In the genomic region with DNA sequence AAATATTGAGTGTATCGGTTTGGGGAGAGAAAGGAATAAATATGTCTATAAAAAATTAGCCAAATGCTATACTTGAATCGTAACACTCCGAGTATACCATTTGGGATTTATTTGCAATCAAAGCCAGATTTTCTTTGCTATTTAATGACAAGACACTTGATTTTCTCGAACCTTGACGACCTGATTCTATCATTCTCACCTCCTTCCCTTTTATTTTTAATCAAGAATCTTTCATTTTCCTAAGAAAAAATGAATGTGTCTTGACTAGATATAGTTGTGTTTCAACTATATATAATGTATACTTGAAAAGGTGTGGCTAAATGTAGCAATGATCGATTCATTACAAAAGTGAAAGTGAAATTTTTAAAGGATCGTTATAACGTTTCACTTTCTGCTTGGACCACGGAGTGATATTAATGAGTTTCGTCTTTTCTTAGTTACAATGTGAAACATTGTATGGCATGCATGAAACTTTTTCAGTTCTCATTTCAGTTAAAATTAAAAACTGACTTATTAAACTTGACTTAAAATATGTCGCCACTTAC, we compare ENCODE assay signal across 8 cellular contexts. TPM values are rescaled to one million over a fixed set of nuclear protein-coding genes. Genes with fewer than 3 reads are reported as not detected.
A peak's percentile ranks its signal among the peaks of the same experiment; 100 is the strongest.
DNase-seq lines count a peak whose midpoint lies in the region; ATAC-seq, FAIRE-seq and TF ChIP-seq lines count a peak whose summit lies in the region.

No MANE protein-coding gene starts in this region.

- peaks cover 31% of the 10 kb centered on the region for H3K4me1 ChIP-seq in A549
- peaks cover 3% of the 10 kb centered on the region; the same call in 1 of the 2 replicates for H3K4me1 ChIP-seq in iPS-20b (ENCODE audit: insufficient read depth, low read length)
- H3K4me1 ChIP-seq in stomach, result peaks cover 19 to 61% (median 43%) of the 10 kb centered on the region in 4 donors

- H3K9me3 ChIP-seq in A549 (0 out of 3 replicates have a peak, but pooled peaks cover 2% of the 10 kb centered on the region), iPS-20b (ENCODE audit: insufficient read depth, low read depth, low read length) (no peaks in the 10 kb centered on the region), stomach (no peaks in the 10 kb centered on the region)

- H3K27me3 ChIP-seq in iPS-20b (ENCODE audit: insufficient read depth, low read length) (no peaks in the 10 kb centered on the region), stomach (no peaks in the 10 kb centered on the region)

- ATAC-seq in A549 (no peak), GM18870 (IDR thresholded peaks at IDR 0.05; ENCODE audit: unreplicated experiment) (peak; percentile 56), HG03139 (IDR thresholded peaks at IDR 0.05; ENCODE audit: unreplicated experiment) (peak; percentile 41)

- WGBS in A549 (ENCODE audit: missing lambda C conversion rate), result 1% methylated on average over 11 of the region's 11 CpGs
- WGBS in stomach, 5 donors, result 1 to 4% (median 2%) methylated on average over 11 of the region's 11 CpGs

- H3K4me2 ChIP-seq in A549, result peak overlapping the region; percentile 89

- peaks cover 9% of the 10 kb centered on the region for H3K9me3 Mint-ChIP-seq in activated CD4-positive, alpha-beta memory T cell treated with anti-CD3 and anti-CD28 coated beads for 36 hours

- no peak for TF ChIP-seq EP300 in A549 (IDR thresholded peaks at IDR 0.05)
- TF ChIP-seq EP300 in stomach (IDR thresholded peaks at IDR 0.05), result no peak

- no peak for TF ChIP-seq POLR2A in A549 (IDR thresholded peaks at IDR 0.05; ENCODE audit: low read length)
- no peak for TF ChIP-seq POLR2A in stomach (IDR thresholded peaks at IDR 0.05)

- H3K36me3 ChIP-seq in iPS-20b (ENCODE audit: insufficient read depth, low read depth, low read length), result peaks cover 18% of the 10 kb centered on the region
- H3K36me3 ChIP-seq in stomach, result peaks cover 4 to 36% (median 26%) of the 10 kb centered on the region in 4 donors

- H3K4me3 Mint-ChIP-seq in activated CD4-positive, alpha-beta memory T cell treated with anti-CD3 and anti-CD28 coated beads for 36 hours, result peak overlapping the region; percentile 76

- CTCF ChIA-PET in A549 (lab: Yijun Ruan, JAX), result interaction anchor here (1.3 to 9.1 kb wide), 5 partner anchors 8 to 26 kb away, joined by 5 to 50 read pairs (median 7); no protein-coding TSS in a partner anchor
- CTCF ChIA-PET in activated CD4-positive, alpha-beta memory T cell treated with anti-CD3 and anti-CD28 coated beads for 36 hours (lab: Charles Lee), result interaction anchor here (0.9 to 4.6 kb wide), 8 partner anchors 9 to 115 kb away, joined by 3 to 27 read pairs (median 6); a partner anchor contains a TSS

- H3K27me3 Mint-ChIP-seq in activated CD4-positive, alpha-beta memory T cell treated with anti-CD3 and anti-CD28 coated beads for 36 hours, result no peaks in the 10 kb centered on the region

- peaks cover 38% of the 10 kb centered on the region for H3K4me1 Mint-ChIP-seq in activated CD4-positive, alpha-beta memory T cell treated with anti-CD3 and anti-CD28 coated beads for 36 hours (ENCODE audit: low read depth)

- no peak for TF ChIP-seq CTCF in A549 (IDR thresholded peaks at IDR 0.05)
- no peak for TF ChIP-seq CTCF in stomach (IDR thresholded peaks at IDR 0.05)

- H3K36me3 Mint-ChIP-seq in activated CD4-positive, alpha-beta memory T cell treated with anti-CD3 and anti-CD28 coated beads for 36 hours, result peaks cover 11% of the 10 kb centered on the region

- POLR2A ChIA-PET in A549 (lab: Yijun Ruan, JAX), result interaction anchor here (0.9 to 1.6 kb wide), 6 partner anchors 10 to 115 kb away, joined by 3 to 10 read pairs (median 4); a partner anchor contains a TSS
- POLR2A ChIA-PET in activated CD4-positive, alpha-beta memory T cell treated with anti-CD3 and anti-CD28 coated beads for 36 hours (lab: Charles Lee), result interaction anchor here (0.9 to 1.3 kb wide), 2 partner anchors 8 to 535 kb away, joined by 3 to 4 read pairs; no protein-coding TSS in a partner anchor

- FAIRE-seq in A549 (lab: Jason Lieb, UNC), result no peak

- H3K27ac ChIP-seq in A549 (peak overlapping the region; percentile 83 to 93), iPS-20b (ENCODE audit: low read length) (no peak overlapping the region), stomach (peak overlapping the region; percentile 87 to 97 (median 91))

- H3K9ac ChIP-seq in iPS-20b (ENCODE audit: low read depth, low read length), result peak overlapping the region; percentile 94

- H3K27ac Mint-ChIP-seq in activated CD4-positive, alpha-beta memory T cell treated with anti-CD3 and anti-CD28 coated beads for 36 hours, result peak overlapping the region; percentile 81

- DNase-seq in A549 (ENCODE audit: low read depth in 1 of 2, low spot score in 1 of 2), result no peak
- no peak for DNase-seq in activated CD4-positive, alpha-beta memory T cell treated with anti-CD3 and anti-CD28 coated beads for 36 hours
- DNase-seq in stomach, result no peak
- DNase-seq in stimulated activated CD4-positive, alpha-beta T cell treated with anti-CD3 and anti-CD28 coated beads, Interleukin-4, amount 100 ng/mL, for 1 hour, result no peak
- no peak for DNase-seq in NCI-H187 treated with DMSO at 0.1 percent for 48 hours (lab: John Stamatoyannopoulos, UW)

- no peak for TF ChIP-seq RAD21 in A549 (conservative IDR thresholded peaks at IDR 0.05 in 1 of 2, IDR thresholded peaks at IDR 0.05 in 1 of 2)

- intact Hi-C loops in activated CD4-positive, alpha-beta memory T cell treated with anti-CD3 and anti-CD28 coated beads for 36 hours (cut with micrococcal nuclease), result loop anchor here (1.0 kb wide), 1 partner anchor 8 kb away; no protein-coding TSS in a partner anchor
- intact Hi-C loops in stomach (cut with DNase I; ENCODE audit: low total_unique reads), result no loop called here

- H3K4me3 ChIP-seq in A549, result peak overlapping the region; percentile 68
- H3K4me3 ChIP-seq in iPS-20b (ENCODE audit: low read length), result peak overlapping the region; percentile 99
- peak overlapping the region; percentile 84 to 96 (median 93) for H3K4me3 ChIP-seq in stomach

TF ChIP-seq in A549, 52 proteins besides CTCF, POLR2A, EP300 and RAD21 (continues in another document):
- TF ChIP-seq, protein P1, sequence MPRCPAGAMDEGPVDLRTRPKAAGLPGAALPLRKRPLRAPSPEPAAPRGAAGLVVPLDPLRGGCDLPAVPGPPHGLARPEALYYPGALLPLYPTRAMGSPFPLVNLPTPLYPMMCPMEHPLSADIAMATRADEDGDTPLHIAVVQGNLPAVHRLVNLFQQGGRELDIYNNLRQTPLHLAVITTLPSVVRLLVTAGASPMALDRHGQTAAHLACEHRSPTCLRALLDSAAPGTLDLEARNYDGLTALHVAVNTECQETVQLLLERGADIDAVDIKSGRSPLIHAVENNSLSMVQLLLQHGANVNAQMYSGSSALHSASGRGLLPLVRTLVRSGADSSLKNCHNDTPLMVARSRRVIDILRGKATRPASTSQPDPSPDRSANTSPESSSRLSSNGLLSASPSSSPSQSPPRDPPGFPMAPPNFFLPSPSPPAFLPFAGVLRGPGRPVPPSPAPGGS (IDR thresholded peaks at IDR 0.05), result no peak
- TF ChIP-seq RCOR1 (IDR thresholded peaks at IDR 0.05; ENCODE audit: low read depth, low read length), result no peak
- TF ChIP-seq TFCP2L1 (CRISPR knock-in tag; IDR thresholded peaks at IDR 0.05), result no peak
- TF ChIP-seq, protein P2, sequence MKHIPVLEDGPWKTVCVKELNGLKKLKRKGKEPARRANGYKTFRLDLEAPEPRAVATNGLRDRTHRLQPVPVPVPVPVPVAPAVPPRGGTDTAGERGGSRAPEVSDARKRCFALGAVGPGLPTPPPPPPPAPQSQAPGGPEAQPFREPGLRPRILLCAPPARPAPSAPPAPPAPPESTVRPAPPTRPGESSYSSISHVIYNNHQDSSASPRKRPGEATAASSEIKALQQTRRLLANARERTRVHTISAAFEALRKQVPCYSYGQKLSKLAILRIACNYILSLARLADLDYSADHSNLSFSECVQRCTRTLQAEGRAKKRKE (CRISPR knock-in tag; IDR thresholded peaks at IDR 0.05; ENCODE audit: low read depth), result no peak
- TF ChIP-seq KDM5A (IDR thresholded peaks at IDR 0.05), result no peak
- no peak for TF ChIP-seq BHLHE40 (IDR thresholded peaks at IDR 0.05; ENCODE audit: low read depth, low read length)
- TF ChIP-seq, protein P3, sequence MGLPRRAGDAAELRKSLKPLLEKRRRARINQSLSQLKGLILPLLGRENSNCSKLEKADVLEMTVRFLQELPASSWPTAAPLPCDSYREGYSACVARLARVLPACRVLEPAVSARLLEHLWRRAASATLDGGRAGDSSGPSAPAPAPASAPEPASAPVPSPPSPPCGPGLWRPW (IDR thresholded peaks at IDR 0.05), result no peak
- no peak for TF ChIP-seq CBX2 (IDR thresholded peaks at IDR 0.05; ENCODE audit: borderline replicate concordance, low read depth)
- no peak for TF ChIP-seq MAZ (IDR thresholded peaks at IDR 0.05; ENCODE audit: borderline replicate concordance, low read depth, low read length)
- TF ChIP-seq JUNB (IDR thresholded peaks at IDR 0.05), result no peak
- no peak for TF ChIP-seq POLR2AphosphoS2 (conservative IDR thresholded peaks at IDR 0.05; ENCODE audit: low read length)
- TF ChIP-seq, protein P4, sequence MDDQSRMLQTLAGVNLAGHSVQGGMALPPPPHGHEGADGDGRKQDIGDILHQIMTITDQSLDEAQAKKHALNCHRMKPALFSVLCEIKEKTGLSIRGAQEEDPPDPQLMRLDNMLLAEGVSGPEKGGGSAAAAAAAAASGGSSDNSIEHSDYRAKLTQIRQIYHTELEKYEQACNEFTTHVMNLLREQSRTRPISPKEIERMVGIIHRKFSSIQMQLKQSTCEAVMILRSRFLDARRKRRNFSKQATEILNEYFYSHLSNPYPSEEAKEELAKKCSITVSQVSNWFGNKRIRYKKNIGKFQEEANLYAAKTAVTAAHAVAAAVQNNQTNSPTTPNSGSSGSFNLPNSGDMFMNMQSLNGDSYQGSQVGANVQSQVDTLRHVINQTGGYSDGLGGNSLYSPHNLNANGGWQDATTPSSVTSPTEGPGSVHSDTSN (IDR thresholded peaks at IDR 0.05), result no peak
- TF ChIP-seq, protein P5, sequence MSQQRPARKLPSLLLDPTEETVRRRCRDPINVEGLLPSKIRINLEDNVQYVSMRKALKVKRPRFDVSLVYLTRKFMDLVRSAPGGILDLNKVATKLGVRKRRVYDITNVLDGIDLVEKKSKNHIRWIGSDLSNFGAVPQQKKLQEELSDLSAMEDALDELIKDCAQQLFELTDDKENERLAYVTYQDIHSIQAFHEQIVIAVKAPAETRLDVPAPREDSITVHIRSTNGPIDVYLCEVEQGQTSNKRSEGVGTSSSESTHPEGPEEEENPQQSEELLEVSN (IDR thresholded peaks at IDR 0.05; ENCODE audit: borderline replicate concordance, low read depth), result no peak

RNA-seq across cellular contexts. Expression of a gene that starts 0.6 kb away (rescaled TPM):
- polyA plus RNA-seq in A549 (2011; rRNA removed) (65.6 and 105 TPM in 2 replicates), A549 (2017; fragmentation: RNase III; extraction: RNeasy Plus Mini Kit Qiagen cat#74134 plus additional on column Dnase treatment) (42.5 to 45.1 TPM (median 45.0 TPM) in 3 replicates), stomach (10 to 100 TPM; 22.2 to 31.6 (median 26.5) TPM)
- 26.2 and 28.3 TPM in 2 replicates for polyA plus RNA-seq in A549 (2012; cell fraction: cytosol; rRNA removed)
- 34.2 and 37.4 TPM in 2 replicates for polyA plus RNA-seq in A549 (2012; cell fraction: nucleus; rRNA removed)
- polyA minus RNA-seq in A549 (2011; rRNA and poly(A)+ RNA removed), result 32.4 and 36.7 TPM in 2 replicates
- total RNA-seq in activated CD4-positive, alpha-beta memory T cell treated with anti-CD3 and anti-CD28 coated beads for 36 hours, result 10 to 100 TPM; 48.0 to 48.6 TPM
- total RNA-seq in stomach, result 100 to 1,000 TPM in 1 of 5 donors, 10 to 100 TPM in 4; 16.3 to 121 (median 40.0) TPM

Comparison
In these comparisons a context has a peak if more than half of its experiments do, and no peak if none do; other contexts are left out.
1. ATAC-seq: peak in GM18870 (single experiment) and HG03139 (single experiment); none in A549 (0 of 2).
2. Peak in every context shown above with its lines, with median percentiles within 50 percentile points of each other: H3K4me3 ChIP-seq.